ENCODE assay signal across 12 cellular contexts in genomic region chr6:111592726-111593515, GRCh38. TPM values are rescaled to one million over a fixed set of nuclear protein-coding genes. Genes with fewer than 3 reads are reported as not detected.
DNase-seq lines count a peak whose midpoint lies in the region; ATAC-seq and TF ChIP-seq lines count a peak whose summit lies in the region.
"Had no signal": no experiment of that assay in that cellular context is flagged by ENCODE, and none has a peak within 500 bp of the region (broad histone marks: within the 10 kb centered on the region; RNA-seq: fewer than 3 reads in every experiment).

No MANE protein-coding gene starts in this region.

- H3K36me3 ChIP-seq in gastrocnemius medialis, result no peaks in the 10 kb centered on the region
- H3K36me3 ChIP-seq in CD8-positive, alpha-beta T cell (ENCODE audit: insufficient read depth, low read length), result peaks cover 8% of the 10 kb centered on the region

- H3K4me3 ChIP-seq in fibroblast of villous mesenchyme (ENCODE audit: low read depth, low read length), result no peak overlapping the region
- H3K4me3 ChIP-seq in gastrocnemius medialis, result peak overlapping the region in 1 of 4 donors; percentile 35
- no peak overlapping the region for H3K4me3 ChIP-seq in CD8-positive, alpha-beta T cell (ENCODE audit: low read depth, low read length)
- H3K4me3 ChIP-seq: left ventricle myocardium inferior had no signal

- no peak overlapping the region for H4K5ac ChIP-seq in H9 (ENCODE audit: insufficient read length, low read depth, low read length)

- H3K4me3 Mint-ChIP-seq in WTC11 (no peak overlapping the region), H9 (no peak overlapping the region)
- no peak overlapping the region for H3K4me3 Mint-ChIP-seq in CD8-positive, alpha-beta T cell

- TF ChIP-seq CTCF in WTC11 (IDR thresholded peaks at IDR 0.05) (no peak), fibroblast of villous mesenchyme (IDR thresholded peaks at IDR 0.05; ENCODE audit: insufficient read depth, low read depth, low read length) (no peak), gastrocnemius medialis (IDR thresholded peaks at IDR 0.05 in 4 of 5, conservative IDR thresholded peaks at IDR 0.05 in 1 of 5) (no peak), H9 (conservative IDR thresholded peaks at IDR 0.05) (no peak)
- no peak for TF ChIP-seq CTCF in CD8-positive, alpha-beta T cell (IDR thresholded peaks at IDR 0.05)

- H4K20me1 ChIP-seq in H9 (ENCODE audit: control insufficient read depth, insufficient read depth, insufficient read length), result no peaks in the 10 kb centered on the region

- no peak overlapping the region for H2BK120ac ChIP-seq in H9 (ENCODE audit: low read depth, low read length, poor library complexity, severe bottlenecking)

- no peak overlapping the region for H4K8ac ChIP-seq in H9 (replicated peaks; ENCODE audit: insufficient read length, low read depth, low read length)

- H2AFZ ChIP-seq in H9 (ENCODE audit: low read length), result no peak overlapping the region

- no peak overlapping the region for H3K9ac ChIP-seq in H9 (ENCODE audit: extremely low read depth, insufficient read length, low read length)

- no peak overlapping the region for H2BK12ac ChIP-seq in H9 (ENCODE audit: insufficient read length, low read depth, low read length)

- no CpG with 5 or more reads among the region's 7 CpGs for WGBS in H9 (ENCODE audit: extremely low coverage, insufficient read length, low lambda C conversion rate)

- no peak overlapping the region for H3K4me2 ChIP-seq in H9 (ENCODE audit: insufficient read depth, insufficient read length, low read length)

- in situ Hi-C loops in gastrocnemius medialis (cut with MboI; ENCODE audit: low sequenced_read_pairs in 4 of 4), result no loop called here

- TF ChIP-seq POLR2A in gastrocnemius medialis (IDR thresholded peaks at IDR 0.05), result no peak

- no peak overlapping the region for H3K14ac ChIP-seq in H9 (ENCODE audit: insufficient read depth, low read length)

- H3K27me3 ChIP-seq in gastrocnemius medialis (no peaks in the 10 kb centered on the region), H9 (ENCODE audit: insufficient read depth, low read length) (no peaks in the 10 kb centered on the region)
- H3K27me3 ChIP-seq in CD8-positive, alpha-beta T cell (ENCODE audit: insufficient read depth, low read length), result no peaks in the 10 kb centered on the region

- no peak overlapping the region for H3K18ac ChIP-seq in H9 (ENCODE audit: insufficient read length, low read depth, low read length)

- DNase-seq in HCEC 1CT (peak; percentile 53), WTC11 (ENCODE audit: low spot score) (no peak), fibroblast of villous mesenchyme (ENCODE audit: low read depth) (peak; percentile 73), gastrocnemius medialis (no peak), COLO829 (ENCODE audit: low spot score) (no peak), H9 (no peak), kidney tubule cell (ENCODE audit: low spot score) (no peak)
- DNase-seq in CD8-positive, alpha-beta T cell, result no peak
- DNase-seq: amygdala; erythroblast; left ventricle myocardium inferior; stimulated activated CD8-positive, alpha-beta memory T cell treated with anti-CD3 and anti-CD28 coated beads, Interleukin-4, amount 100 ng/mL, for 48 hours had no signal

- H3K4ac ChIP-seq in H9 (ENCODE audit: low read depth, low read length), result no peak overlapping the region

- peaks cover 53 to 60% of the 10 kb centered on the region in 2 donors for H3K4me1 ChIP-seq in gastrocnemius medialis
- peaks cover 2% of the 10 kb centered on the region; the same call in 1 of the 2 replicates for H3K4me1 ChIP-seq in H9 (ENCODE audit: insufficient read depth, low read length)
- no peaks in the 10 kb centered on the region for H3K4me1 ChIP-seq in CD8-positive, alpha-beta T cell (ENCODE audit: insufficient read depth, low read length)

- no peaks in the 10 kb centered on the region for H3K9me3 ChIP-seq in gastrocnemius medialis
- no peaks in the 10 kb centered on the region for H3K9me3 ChIP-seq in H9 (ENCODE audit: control insufficient read depth, low read depth, low read length)
- no peaks in the 10 kb centered on the region for H3K9me3 ChIP-seq in CD8-positive, alpha-beta T cell (ENCODE audit: low read length)
- H3K9me3 ChIP-seq: left ventricle myocardium inferior had no signal

- H2AK5ac ChIP-seq in H9 (ENCODE audit: insufficient read length, low read length), result no peak overlapping the region

- H3K23me2 ChIP-seq in H9 (ENCODE audit: insufficient read length, low read depth, low read length, poor library complexity, severe bottlenecking), result no peaks in the 10 kb centered on the region

- H3T11ph ChIP-seq in H9 (ENCODE audit: low read length), result no peak overlapping the region

- H2BK5ac ChIP-seq in H9 (ENCODE audit: insufficient read length, low read length), result no peak overlapping the region

- H3K9me3 Mint-ChIP-seq in WTC11 (no peaks in the 10 kb centered on the region), H9 (no peaks in the 10 kb centered on the region)
- H3K9me3 Mint-ChIP-seq in CD8-positive, alpha-beta T cell, result no peaks in the 10 kb centered on the region

- no peaks in the 10 kb centered on the region for H3K79me1 ChIP-seq in H9 (ENCODE audit: insufficient read depth, low read depth, low read length, poor library complexity, severe bottlenecking)

- H3K36me3 Mint-ChIP-seq in WTC11 (peaks cover 14% of the 10 kb centered on the region), H9 (ENCODE audit: insufficient read depth in 1 of 3, low read depth in 3 of 3) (peaks cover 8 to 23% (median 9%) of the 10 kb centered on the region in 3 experiments)
- peaks cover 55% of the 10 kb centered on the region for H3K36me3 Mint-ChIP-seq in CD8-positive, alpha-beta T cell

- intact Hi-C loops in gastrocnemius medialis (cut with DNase I; ENCODE audit: low total_unique reads), result no loop called here
- intact Hi-C loops in CD8-positive, alpha-beta T cell (cut with DNase I, micrococcal nuclease), result no loop called here

- POLR2A ChIA-PET in WTC11 (lab: Charles Lee), result no interaction called here
- POLR2A ChIA-PET in CD8-positive, alpha-beta T cell (lab: Charles Lee), result no interaction called here

- peaks cover 27% of the 10 kb centered on the region for H3K4me1 Mint-ChIP-seq in WTC11
- H3K4me1 Mint-ChIP-seq in H9, result peaks cover 19 to 21% of the 10 kb centered on the region in 2 experiments
- H3K4me1 Mint-ChIP-seq in CD8-positive, alpha-beta T cell (ENCODE audit: low read depth), result peaks cover 30% of the 10 kb centered on the region

- peak overlapping the region; percentile 92 to 95 (median 94) for H3K27ac ChIP-seq in gastrocnemius medialis
- H3K27ac ChIP-seq in H9 (ENCODE audit: insufficient read length, low read depth, low read length), result no peak overlapping the region
- H3K27ac ChIP-seq in CD8-positive, alpha-beta T cell (ENCODE audit: low read depth, low read length), result no peak overlapping the region

- H3K27ac Mint-ChIP-seq in WTC11 (peak overlapping the region; percentile 91), H9 (peak overlapping the region in 1 of 3 experiments; percentile 70; a peak in 3 of 7 replicates)
- no peak overlapping the region for H3K27ac Mint-ChIP-seq in CD8-positive, alpha-beta T cell

- no peak overlapping the region for H3K56ac ChIP-seq in H9 (ENCODE audit: insufficient read length, low read depth, low read length)

- H3K23ac ChIP-seq in H9 (ENCODE audit: insufficient read length, low read depth, low read length), result no peak overlapping the region

- H2BK15ac ChIP-seq in H9 (ENCODE audit: low read depth, low read length), result no peak overlapping the region

- CTCF ChIA-PET in WTC11 (lab: Charles Lee), result interaction anchor here (0.5 kb wide), 1 partner anchor 434 kb away, joined by 3 read pairs; no protein-coding TSS in a partner anchor
- CTCF ChIA-PET in CD8-positive, alpha-beta T cell (lab: Charles Lee), result no interaction called here

- ATAC-seq in WTC11, result peak; percentile 60
- no peak for ATAC-seq in gastrocnemius medialis
- no peak for ATAC-seq in CD8-positive, alpha-beta T cell

- H3K79me2 ChIP-seq in H9 (ENCODE audit: insufficient read depth, low read length), result no peaks in the 10 kb centered on the region

- H2BK20ac ChIP-seq in H9 (ENCODE audit: low read depth, low read length, poor library complexity, severe bottlenecking), result no peak overlapping the region

- H4K91ac ChIP-seq in H9 (ENCODE audit: insufficient read length, low read depth, low read length), result no peak overlapping the region

- H3K27me3 Mint-ChIP-seq in WTC11 (ENCODE audit: low read depth) (no peaks in the 10 kb centered on the region), H9 (ENCODE audit: low read depth) (no peaks in the 10 kb centered on the region; the same call in 1 of the 2 replicates)
- H3K27me3 Mint-ChIP-seq in CD8-positive, alpha-beta T cell (ENCODE audit: low read depth), result no peaks in the 10 kb centered on the region

TF ChIP-seq in WTC11, 78 proteins besides CTCF, POLR2A, EP300 and RAD21 (continues in another document):
- TF ChIP-seq FOXK1 (CRISPR knock-in tag; IDR thresholded peaks at IDR 0.05) (no peak), STAT6 (CRISPR knock-in tag; conservative IDR thresholded peaks at IDR 0.05; ENCODE audit: low read depth) (no peak), KAT7 (CRISPR knock-in tag; IDR thresholded peaks at IDR 0.05; ENCODE audit: borderline replicate concordance) (no peak), JUN (CRISPR knock-in tag; IDR thresholded peaks at IDR 0.05) (no peak), CREB1 (CRISPR knock-in tag; IDR thresholded peaks at IDR 0.05) (no peak)

RNA-seq across cellular contexts. Expression of gene TRAF3IP2, which starts 12.8 kb away (rescaled TPM):
- total RNA-seq in WTC11 (2021), result 25.8 to 32.3 TPM (median 30.7 TPM) in 3 replicates
- 20.6 and 21.2 TPM in 2 replicates for total RNA-seq in fibroblast of villous mesenchyme
- total RNA-seq in gastrocnemius medialis, result 10 to 100 TPM; 11.0 to 31.1 (median 17.3) TPM
- 14.4 and 14.7 TPM in 2 replicates for total RNA-seq in H9 (2021)
- total RNA-seq in CD8-positive, alpha-beta T cell, result 10 to 100 TPM; 24.7 to 26.1 TPM

Comparison
In these comparisons a context has a peak if more than half of its experiments do, and no peak if none do; other contexts are left out.
1. DNase-seq: peak in HCEC 1CT (single experiment) and fibroblast of villous mesenchyme (single experiment); none in WTC11 (single experiment), gastrocnemius medialis (0 of 2), COLO829 (single experiment), H9 (single experiment), kidney tubule cell (single experiment) and CD8-positive, alpha-beta T cell (0 of 7).
2. H3K27ac ChIP-seq: peak in gastrocnemius medialis (4 of 4); none in H9 (single experiment) and CD8-positive, alpha-beta T cell (single experiment).